8 cellular contexts compared by ENCODE assay signal in the genomic region with DNA sequence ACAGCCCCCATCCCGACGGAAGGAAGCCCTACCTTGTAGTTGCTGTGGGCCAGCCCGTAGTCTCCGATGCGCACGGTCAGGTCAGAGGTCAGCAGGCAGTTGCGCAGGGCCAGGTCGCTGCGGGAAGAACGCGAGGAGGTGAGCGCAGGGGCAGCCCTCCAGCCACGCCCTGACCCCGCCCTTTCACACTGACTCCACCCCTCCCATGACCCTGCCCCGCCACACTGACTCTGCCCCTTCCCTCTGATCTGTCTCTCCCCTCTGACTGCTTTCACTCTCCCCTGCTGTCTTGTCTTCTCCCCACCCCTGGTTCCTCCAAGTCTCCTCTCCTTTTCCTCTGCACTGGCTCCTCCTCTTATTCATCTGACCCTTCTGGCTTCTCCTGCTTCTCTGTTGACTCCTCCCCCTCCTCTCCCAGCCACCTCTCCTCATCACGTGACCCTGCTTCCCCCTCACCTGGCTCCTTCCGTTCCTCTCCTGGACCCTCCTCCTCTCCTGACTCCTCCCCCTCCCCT. TPM values are rescaled to one million over a fixed set of nuclear protein-coding genes. Genes with fewer than 3 reads are reported as not detected.
DNase-seq lines count a peak whose midpoint lies in the region; ATAC-seq and TF ChIP-seq lines count a peak whose summit lies in the region.

No MANE protein-coding gene starts in this region.

- no peak overlapping the region for H2BK120ac ChIP-seq in mesendoderm (ENCODE audit: low read depth, low read length)

- TF ChIP-seq CTCF in body of pancreas (IDR thresholded peaks at IDR 0.05), result no peak

- no peak overlapping the region for H4K8ac ChIP-seq in mesendoderm (ENCODE audit: low read depth, low read length)

- DNase-seq in COLO668 (lab: John Stamatoyannopoulos, UW; ENCODE audit: unreplicated experiment), result peak; percentile 57
- peak; percentile 50 to 59 for DNase-seq in Kasumi-1 (lab: John Stamatoyannopoulos, UW)
- DNase-seq in SHP77 treated with DMSO at 0.1 percent for 48 hours (lab: John Stamatoyannopoulos, UW), result peak; percentile 69
- peak; percentile 72 to 96 (median 87) for DNase-seq in body of pancreas
- peak; percentile 99 for DNase-seq in mesendoderm
- no peak for DNase-seq in glomerular visceral epithelial cell (ENCODE audit: extremely low spot score)
- no peak for DNase-seq in cortex of kidney (lab: John Stamatoyannopoulos, UW)

- H4K5ac ChIP-seq in mesendoderm (ENCODE audit: low read length), result no peak overlapping the region

- ATAC-seq in body of pancreas, result peak; percentile 53
- no peak for ATAC-seq in HG03095 (IDR thresholded peaks at IDR 0.05; ENCODE audit: unreplicated experiment)

- H3K18ac ChIP-seq in mesendoderm (ENCODE audit: low read length), result no peak overlapping the region

- peak overlapping the region in 3 of 4 donors; percentile 40 to 75 (median 50) for H3K27ac ChIP-seq in body of pancreas
- peak overlapping the region; percentile 68 for H3K27ac ChIP-seq in mesendoderm (ENCODE audit: low read depth, low read length)

- no peak overlapping the region for H2BK15ac ChIP-seq in mesendoderm (replicated peaks; ENCODE audit: low read depth)

- no peak overlapping the region for H2AK5ac ChIP-seq in mesendoderm (ENCODE audit: low read length)

- H3K23ac ChIP-seq in mesendoderm (ENCODE audit: low read length), result no peak overlapping the region

- peak overlapping the region; percentile 71 for H3K9ac ChIP-seq in mesendoderm (ENCODE audit: low read length)

- H3K79me1 ChIP-seq in mesendoderm (ENCODE audit: low read length), result no peaks in the 10 kb centered on the region

- H3K4me1 ChIP-seq in body of pancreas (peaks cover 32% of the 10 kb centered on the region), mesendoderm (ENCODE audit: control insufficient read depth, low read depth, low read length) (peaks cover 3% of the 10 kb centered on the region)

- H3K4me3 ChIP-seq in body of pancreas (peak overlapping the region in 1 of 2 donors; percentile 31), mesendoderm (ENCODE audit: low read length) (peak overlapping the region; percentile 21)

- H3K36me3 ChIP-seq in body of pancreas (replicated peaks in 1 of 2; ENCODE audit: insufficient read depth in 1 of 2, low read depth in 2 of 2), result no peaks in the 10 kb centered on the region
- no peaks in the 10 kb centered on the region for H3K36me3 ChIP-seq in mesendoderm (ENCODE audit: control insufficient read depth, insufficient read depth, low read length)

- intact Hi-C loops in body of pancreas (cut with DNase I), result no loop called here

- WGBS in body of pancreas, 2 donors, result 3 to 4% methylated on average over 11 to 17 of the region's 17 CpGs
- no CpG with 5 or more reads among the region's 17 CpGs for WGBS in mesendoderm (ENCODE audit: extremely low coverage, insufficient coverage, low lambda C conversion rate)

- peak overlapping the region; percentile 88 for H3K56ac ChIP-seq in mesendoderm (ENCODE audit: low read length)

- H3K79me2 ChIP-seq in mesendoderm (ENCODE audit: control insufficient read depth, insufficient read depth, low read length), result no peaks in the 10 kb centered on the region

- H3K27me3 ChIP-seq in body of pancreas (no peaks in the 10 kb centered on the region), mesendoderm (ENCODE audit: insufficient read depth, low read length, poor library complexity) (no peaks in the 10 kb centered on the region)

- H3K9me3 ChIP-seq in body of pancreas, result no peaks in the 10 kb centered on the region

- peak overlapping the region; percentile 54 for H2BK5ac ChIP-seq in mesendoderm (ENCODE audit: low read length)

- peak overlapping the region; percentile 86 for H3K4me2 ChIP-seq in mesendoderm (ENCODE audit: low read length)

- no peak overlapping the region for H3K4ac ChIP-seq in mesendoderm (ENCODE audit: low read depth, low read length)

- peak in 1 of 3 donors; percentile 35 for TF ChIP-seq POLR2A in body of pancreas (IDR thresholded peaks at IDR 0.05)

RNA-seq across cellular contexts. Expression of a gene that starts 10.1 kb away (rescaled TPM):
- total RNA-seq in body of pancreas, result 1 to 10 TPM; 4.2 to 9.6 TPM
- polyA plus RNA-seq in mesendoderm (2013, experiment 1 of 2), result 3.1 TPM
- 2.8 TPM for polyA plus RNA-seq in mesendoderm (2013, experiment 2 of 2)

RNA-seq across cellular contexts. Expression of a gene that starts 32.3 kb away (rescaled TPM):
- total RNA-seq in body of pancreas, result 10 to 100 TPM; 76.1 to 94.2 TPM
- polyA plus RNA-seq in mesendoderm (2013, experiment 1 of 2), result 43.5 TPM
- 40.5 TPM for polyA plus RNA-seq in mesendoderm (2013, experiment 2 of 2)

RNA-seq across cellular contexts. Expression of a gene that starts 46.1 kb away (rescaled TPM):
- total RNA-seq in body of pancreas, result 1 to 10 TPM in 1 of 2 donors, under 1 TPM in 1; 0.66 to 1.6 TPM
- 0.34 TPM for polyA plus RNA-seq in mesendoderm (2013, experiment 1 of 2)
- 0.32 TPM for polyA plus RNA-seq in mesendoderm (2013, experiment 2 of 2)

RNA-seq across cellular contexts. Expression of a gene that starts 50.5 kb away (rescaled TPM):
- total RNA-seq in body of pancreas, result 1 to 10 TPM in 1 of 2 donors, not detected in 1; 1.0 TPM
- 0.14 TPM for polyA plus RNA-seq in mesendoderm (2013, experiment 1 of 2)
- polyA plus RNA-seq in mesendoderm (2013, experiment 2 of 2), result 0.24 TPM

RNA-seq across cellular contexts. Expression of a gene that starts 55.7 kb away (rescaled TPM):
- total RNA-seq in body of pancreas, result 10 to 100 TPM; 11.9 TPM
- polyA plus RNA-seq in mesendoderm (2013, experiment 1 of 2), result 35.4 TPM
- polyA plus RNA-seq in mesendoderm (2013, experiment 2 of 2), result 37.3 TPM

Comparison
In these comparisons a context has a peak if more than half of its experiments do, and no peak if none do; other contexts are left out.
1. DNase-seq: peak in COLO668 (single experiment), Kasumi-1 (2 of 2), SHP77 treated with DMSO at 0.1 percent for 48 hours (single experiment), body of pancreas (4 of 4) and mesendoderm (single experiment); none in glomerular visceral epithelial cell (single experiment) and cortex of kidney (single experiment).